Comparison of ENCODE assay signal across 2 cellular contexts in the genomic region with DNA sequence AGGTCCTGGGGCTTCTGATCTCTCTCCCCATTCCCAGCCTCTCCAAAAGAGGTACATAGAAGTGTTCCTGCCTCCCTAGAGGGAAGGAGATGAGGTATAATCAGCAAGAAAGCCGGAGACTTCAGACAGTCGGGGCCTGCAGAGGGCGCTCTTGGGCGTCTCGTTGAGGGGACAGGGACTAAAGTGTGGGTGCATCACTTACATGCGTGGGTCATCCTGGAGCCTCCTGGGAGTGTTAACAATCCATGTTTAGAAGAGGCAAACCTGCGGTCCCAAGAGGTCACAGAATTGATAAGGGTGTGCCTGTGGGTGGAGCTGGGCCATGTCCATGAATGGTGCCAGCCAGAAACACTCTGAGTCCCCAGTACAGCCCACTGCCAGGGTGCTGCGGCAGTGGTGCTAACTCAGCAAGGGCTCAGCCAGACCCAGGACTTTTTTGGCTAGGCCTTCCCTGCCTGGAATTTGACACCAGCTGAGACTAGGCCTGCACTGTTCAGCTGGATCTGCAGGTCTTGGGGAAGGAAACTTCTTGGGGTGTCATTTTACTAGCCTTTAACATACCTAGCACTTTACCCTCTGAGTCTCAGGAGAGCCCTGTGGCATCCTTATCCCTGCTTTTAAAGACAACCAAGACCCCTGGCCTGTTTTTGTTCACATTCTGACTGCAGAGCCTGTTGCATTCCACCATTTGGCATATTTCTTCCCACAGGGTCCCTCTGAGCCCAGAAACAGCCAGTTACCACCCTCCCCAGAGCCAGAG.
TF ChIP-seq lines count a peak whose summit lies in the region.

No MANE protein-coding gene starts in this region.

TF ChIP-seq in HEK293, 187 proteins besides CTCF, POLR2A, EP300 and RAD21 (continues in another document):
- no peak for TF ChIP-seq ZNF416 (tag by site-specific recombination; IDR thresholded peaks at IDR 0.05)
- TF ChIP-seq ZNF777 (tag by site-specific recombination; IDR thresholded peaks at IDR 0.05; ENCODE audit: borderline replicate concordance): no peak
- TF ChIP-seq ZSCAN23 (tag by site-specific recombination; IDR thresholded peaks at IDR 0.05): no peak
- TF ChIP-seq KLF9 (tag by site-specific recombination; IDR thresholded peaks at IDR 0.05; ENCODE audit: low read depth): peak; percentile 29; the same call in 1 of the 2 replicates
- peak; percentile 68; the same call in 1 of the 2 replicates for TF ChIP-seq ZBTB48 (tag by site-specific recombination; IDR thresholded peaks at IDR 0.05)
- TF ChIP-seq, protein P1, sequence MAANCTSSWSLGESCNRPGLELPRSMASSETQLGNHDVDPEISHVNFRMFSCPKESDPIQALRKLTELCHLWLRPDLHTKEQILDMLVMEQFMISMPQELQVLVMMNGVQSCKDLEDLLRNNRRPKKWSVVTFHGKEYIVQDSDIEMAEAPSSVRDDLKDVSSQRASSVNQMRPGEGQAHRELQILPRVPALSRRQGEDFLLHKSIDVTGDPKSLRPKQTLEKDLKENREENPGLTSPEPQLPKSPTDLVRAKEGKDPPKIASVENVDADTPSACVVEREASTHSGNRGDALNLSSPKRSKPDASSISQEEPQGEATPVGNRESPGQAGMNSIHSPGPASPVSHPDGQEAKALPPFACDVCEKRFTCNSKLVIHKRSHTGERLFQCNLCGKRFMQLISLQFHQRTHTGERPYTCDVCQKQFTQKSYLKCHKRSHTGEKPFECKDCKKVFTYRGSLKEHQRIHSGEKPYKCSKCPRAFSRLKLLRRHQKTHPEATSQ (tag by site-specific recombination; IDR thresholded peaks at IDR 0.05): no peak
- TF ChIP-seq BCL11A (tag by site-specific recombination; IDR thresholded peaks at IDR 0.05; ENCODE audit: low read depth): peak; percentile 63; the same call in 1 of the 2 replicates
- no peak for TF ChIP-seq ZNF561 (tag by site-specific recombination; IDR thresholded peaks at IDR 0.05; ENCODE audit: borderline replicate concordance)
- no peak for TF ChIP-seq ZNF311 (tag by site-specific recombination; IDR thresholded peaks at IDR 0.05; ENCODE audit: borderline replicate concordance)
- peak; percentile 67 for TF ChIP-seq KLF8 (tag by site-specific recombination; IDR thresholded peaks at IDR 0.05)
- no peak for TF ChIP-seq ZNF354C (tag by site-specific recombination; IDR thresholded peaks at IDR 0.05; ENCODE audit: borderline replicate concordance, low read depth)
- TF ChIP-seq, protein P2, sequence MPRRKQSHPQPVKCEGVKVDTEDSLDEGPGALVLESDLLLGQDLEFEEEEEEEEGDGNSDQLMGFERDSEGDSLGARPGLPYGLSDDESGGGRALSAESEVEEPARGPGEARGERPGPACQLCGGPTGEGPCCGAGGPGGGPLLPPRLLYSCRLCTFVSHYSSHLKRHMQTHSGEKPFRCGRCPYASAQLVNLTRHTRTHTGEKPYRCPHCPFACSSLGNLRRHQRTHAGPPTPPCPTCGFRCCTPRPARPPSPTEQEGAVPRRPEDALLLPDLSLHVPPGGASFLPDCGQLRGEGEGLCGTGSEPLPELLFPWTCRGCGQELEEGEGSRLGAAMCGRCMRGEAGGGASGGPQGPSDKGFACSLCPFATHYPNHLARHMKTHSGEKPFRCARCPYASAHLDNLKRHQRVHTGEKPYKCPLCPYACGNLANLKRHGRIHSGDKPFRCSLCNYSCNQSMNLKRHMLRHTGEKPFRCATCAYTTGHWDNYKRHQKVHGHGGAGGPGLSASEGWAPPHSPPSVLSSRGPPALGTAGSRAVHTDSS (tag by site-specific recombination; IDR thresholded peaks at IDR 0.05): no peak
- no peak for TF ChIP-seq ZNF791 (tag by site-specific recombination; IDR thresholded peaks at IDR 0.05)
- no peak for TF ChIP-seq ZNF23 (tag by site-specific recombination; IDR thresholded peaks at IDR 0.05; ENCODE audit: borderline replicate concordance)
- TF ChIP-seq, protein P3, sequence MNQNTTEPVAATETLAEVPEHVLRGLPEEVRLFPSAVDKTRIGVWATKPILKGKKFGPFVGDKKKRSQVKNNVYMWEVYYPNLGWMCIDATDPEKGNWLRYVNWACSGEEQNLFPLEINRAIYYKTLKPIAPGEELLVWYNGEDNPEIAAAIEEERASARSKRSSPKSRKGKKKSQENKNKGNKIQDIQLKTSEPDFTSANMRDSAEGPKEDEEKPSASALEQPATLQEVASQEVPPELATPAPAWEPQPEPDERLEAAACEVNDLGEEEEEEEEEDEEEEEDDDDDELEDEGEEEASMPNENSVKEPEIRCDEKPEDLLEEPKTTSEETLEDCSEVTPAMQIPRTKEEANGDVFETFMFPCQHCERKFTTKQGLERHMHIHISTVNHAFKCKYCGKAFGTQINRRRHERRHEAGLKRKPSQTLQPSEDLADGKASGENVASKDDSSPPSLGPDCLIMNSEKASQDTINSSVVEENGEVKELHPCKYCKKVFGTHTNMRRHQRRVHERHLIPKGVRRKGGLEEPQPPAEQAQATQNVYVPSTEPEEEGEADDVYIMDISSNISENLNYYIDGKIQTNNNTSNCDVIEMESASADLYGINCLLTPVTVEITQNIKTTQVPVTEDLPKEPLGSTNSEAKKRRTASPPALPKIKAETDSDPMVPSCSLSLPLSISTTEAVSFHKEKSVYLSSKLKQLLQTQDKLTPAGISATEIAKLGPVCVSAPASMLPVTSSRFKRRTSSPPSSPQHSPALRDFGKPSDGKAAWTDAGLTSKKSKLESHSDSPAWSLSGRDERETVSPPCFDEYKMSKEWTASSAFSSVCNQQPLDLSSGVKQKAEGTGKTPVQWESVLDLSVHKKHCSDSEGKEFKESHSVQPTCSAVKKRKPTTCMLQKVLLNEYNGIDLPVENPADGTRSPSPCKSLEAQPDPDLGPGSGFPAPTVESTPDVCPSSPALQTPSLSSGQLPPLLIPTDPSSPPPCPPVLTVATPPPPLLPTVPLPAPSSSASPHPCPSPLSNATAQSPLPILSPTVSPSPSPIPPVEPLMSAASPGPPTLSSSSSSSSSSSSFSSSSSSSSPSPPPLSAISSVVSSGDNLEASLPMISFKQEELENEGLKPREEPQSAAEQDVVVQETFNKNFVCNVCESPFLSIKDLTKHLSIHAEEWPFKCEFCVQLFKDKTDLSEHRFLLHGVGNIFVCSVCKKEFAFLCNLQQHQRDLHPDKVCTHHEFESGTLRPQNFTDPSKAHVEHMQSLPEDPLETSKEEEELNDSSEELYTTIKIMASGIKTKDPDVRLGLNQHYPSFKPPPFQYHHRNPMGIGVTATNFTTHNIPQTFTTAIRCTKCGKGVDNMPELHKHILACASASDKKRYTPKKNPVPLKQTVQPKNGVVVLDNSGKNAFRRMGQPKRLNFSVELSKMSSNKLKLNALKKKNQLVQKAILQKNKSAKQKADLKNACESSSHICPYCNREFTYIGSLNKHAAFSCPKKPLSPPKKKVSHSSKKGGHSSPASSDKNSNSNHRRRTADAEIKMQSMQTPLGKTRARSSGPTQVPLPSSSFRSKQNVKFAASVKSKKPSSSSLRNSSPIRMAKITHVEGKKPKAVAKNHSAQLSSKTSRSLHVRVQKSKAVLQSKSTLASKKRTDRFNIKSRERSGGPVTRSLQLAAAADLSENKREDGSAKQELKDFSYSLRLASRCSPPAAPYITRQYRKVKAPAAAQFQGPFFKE (tag by site-specific recombination; IDR thresholded peaks at IDR 0.05; ENCODE audit: borderline replicate concordance): no peak
- TF ChIP-seq SALL2 (tag by site-specific recombination; IDR thresholded peaks at IDR 0.05; ENCODE audit: borderline replicate concordance): no peak
- no peak for TF ChIP-seq ZNF76 (tag by site-specific recombination; IDR thresholded peaks at IDR 0.05; ENCODE audit: borderline replicate concordance, low read depth)

TF ChIP-seq in H1, 55 proteins besides CTCF, POLR2A, EP300 and RAD21:
- TF ChIP-seq NANOG (IDR thresholded peaks at IDR 0.05; ENCODE audit: insufficient read depth, low read depth, low read length, poor library complexity, severe bottlenecking) (no peak), SAP30 (IDR thresholded peaks at IDR 0.05; ENCODE audit: insufficient read depth, insufficient replicate concordance, low read length) (no peak), CHD1 (IDR thresholded peaks at IDR 0.05; ENCODE audit: low read depth, low read length) (no peak), TEAD4 (IDR thresholded peaks at IDR 0.05; ENCODE audit: low read depth, low read length) (0 out of 2 replicates have a peak, but pooled peaks have one; percentile 6), SUZ12 (IDR thresholded peaks at IDR 0.05; ENCODE audit: low read length) (no peak), SP4 (IDR thresholded peaks at IDR 0.05; ENCODE audit: low read length) (peak; percentile 60; the same call in 1 of the 2 replicates), CHD2 (IDR thresholded peaks at IDR 0.05; ENCODE audit: low read length) (no peak), MAFK (IDR thresholded peaks at IDR 0.05; ENCODE audit: low read depth, low read length) (no peak), SP1 (IDR thresholded peaks at IDR 0.05; ENCODE audit: low read depth, low read length) (no peak), FOSL1 (IDR thresholded peaks at IDR 0.05; ENCODE audit: insufficient read depth, low read depth, low read length) (no peak), BACH1 (IDR thresholded peaks at IDR 0.05; ENCODE audit: low read length) (peak; percentile 70), SRF (IDR thresholded peaks at IDR 0.05; ENCODE audit: low read depth, low read length) (no peak), CBX5 (IDR thresholded peaks at IDR 0.05; ENCODE audit: low read depth, low read length) (no peak), KDM1A (IDR thresholded peaks at IDR 0.05; ENCODE audit: borderline replicate concordance, low read length) (no peak), JUND (IDR thresholded peaks at IDR 0.05; ENCODE audit: low read length) (no peak)
- TF ChIP-seq, protein P4, sequence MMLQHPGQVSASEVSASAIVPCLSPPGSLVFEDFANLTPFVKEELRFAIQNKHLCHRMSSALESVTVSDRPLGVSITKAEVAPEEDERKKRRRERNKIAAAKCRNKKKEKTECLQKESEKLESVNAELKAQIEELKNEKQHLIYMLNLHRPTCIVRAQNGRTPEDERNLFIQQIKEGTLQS (IDR thresholded peaks at IDR 0.05; ENCODE audit: insufficient read depth, low read depth, low read length): no peak
- TF ChIP-seq, protein P5, sequence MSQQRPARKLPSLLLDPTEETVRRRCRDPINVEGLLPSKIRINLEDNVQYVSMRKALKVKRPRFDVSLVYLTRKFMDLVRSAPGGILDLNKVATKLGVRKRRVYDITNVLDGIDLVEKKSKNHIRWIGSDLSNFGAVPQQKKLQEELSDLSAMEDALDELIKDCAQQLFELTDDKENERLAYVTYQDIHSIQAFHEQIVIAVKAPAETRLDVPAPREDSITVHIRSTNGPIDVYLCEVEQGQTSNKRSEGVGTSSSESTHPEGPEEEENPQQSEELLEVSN (IDR thresholded peaks at IDR 0.05): no peak
